Comparison of ENCODE assay signal across 17 cellular contexts in the genomic region with DNA sequence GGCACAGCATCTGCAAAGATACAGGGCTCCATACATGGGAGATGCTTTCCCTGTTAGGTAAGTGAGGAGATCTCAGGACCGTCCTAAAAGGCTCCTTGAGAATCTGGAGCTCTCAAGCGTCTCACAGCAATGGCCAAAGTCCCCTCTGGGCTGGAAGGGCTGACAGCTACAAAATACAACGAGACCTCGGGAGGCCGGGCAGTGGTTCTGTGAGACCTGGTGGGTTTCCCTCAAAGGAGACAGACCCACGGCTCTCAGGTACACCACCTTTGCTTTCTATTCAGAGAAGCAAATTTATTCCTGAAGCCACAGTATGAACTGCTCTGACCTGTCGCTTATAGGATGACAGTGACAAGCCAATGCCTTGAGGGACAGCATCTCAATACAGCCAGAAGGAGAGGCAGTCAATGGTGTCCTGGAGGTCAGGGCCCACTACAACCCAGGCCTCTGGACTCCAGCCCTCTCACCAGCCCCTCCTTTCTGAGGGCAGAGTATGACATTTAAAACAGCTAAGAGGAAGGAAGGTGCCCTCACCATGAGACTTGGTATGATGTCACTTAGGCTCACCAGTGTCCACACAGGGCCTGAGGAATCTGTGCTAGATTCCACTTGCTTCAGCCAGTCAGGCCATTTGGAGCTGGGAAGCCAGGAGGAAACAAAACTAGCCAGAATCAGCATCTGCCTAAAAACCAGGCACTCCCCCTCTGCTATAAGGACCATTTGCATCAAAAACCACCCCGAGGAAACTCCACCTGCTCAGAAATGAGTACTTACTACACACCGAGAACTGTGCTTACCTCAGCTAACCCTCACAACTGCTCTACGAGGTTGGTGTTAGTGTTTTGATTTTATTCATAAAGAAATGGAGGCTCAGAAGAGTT.
DNase-seq lines count a peak whose midpoint lies in the region; ATAC-seq lines count a peak whose summit lies in the region.
"Had no signal": no experiment of that assay in that cellular context is flagged by ENCODE, and none has a peak within 500 bp of the region (broad histone marks: within the 10 kb centered on the region; RNA-seq: fewer than 3 reads in every experiment).

No MANE protein-coding gene starts in this region.

- peaks cover 22% of the 10 kb centered on the region for H3K4me1 Mint-ChIP-seq in stimulated activated naive CD8-positive, alpha-beta T cell treated with anti-CD3 and anti-CD28 coated beads, Interleukin-15, Interleukin-2, amounts not matched to agents 100 ng/mL and 50 ng/mL, for 24 hours (ENCODE audit: low read depth)

- DNase-seq in activated naive CD4-positive, alpha-beta T cell treated with anti-CD3 and anti-CD28 coated beads, Interleukin-2, amount 50 U/mL, for 72 hours (ENCODE audit: low spot score in 2 of 2), result no peak
- no peak for DNase-seq in activated naive CD4-positive, alpha-beta T cell treated with anti-CD3 and anti-CD28 coated beads, Interleukin-2, amount 50 U/mL, for 16 hours
- DNase-seq in LoVo (ENCODE audit: low spot score), result no peak
- DNase-seq in NCI-H82 (lab: John Stamatoyannopoulos, UW), result no peak
- DNase-seq: Calu3; heart left ventricle; naive thymus-derived CD8-positive, alpha-beta T cell; NCI-H1417 treated with DMSO at 0.1 percent for 48 hours; stimulated activated CD4-positive, alpha-beta T cell treated with anti-CD3 and anti-CD28 coated beads, Interleukin-4, amount 100 ng/mL, for 1 hour; stimulated activated naive CD4-positive, alpha-beta T cell treated with Interleukin-2 at 50 U/mL for 16 hours had no signal

- no peak overlapping the region for H3K27ac Mint-ChIP-seq in activated naive CD4-positive, alpha-beta T cell treated with anti-CD3 and anti-CD28 coated beads, Interleukin-2, amount 50 U/mL, for 72 hours
- H3K27ac Mint-ChIP-seq in stimulated activated naive CD8-positive, alpha-beta T cell treated with anti-CD3 and anti-CD28 coated beads, Interleukin-15, Interleukin-2, amounts not matched to agents 100 ng/mL and 50 ng/mL, for 24 hours, result peak overlapping the region; percentile 26
- H3K27ac Mint-ChIP-seq: naive thymus-derived CD8-positive, alpha-beta T cell; T-helper 1 cell treated with Interleukin-12 subunit alpha and Interleukin-12 subunit beta and Interleukin-4 antibody, amounts not matched to agents 30 μg/mL and 1 μg/mL, for 36 hours had no signal

- H3K27me3 Mint-ChIP-seq in stimulated activated naive CD8-positive, alpha-beta T cell treated with anti-CD3 and anti-CD28 coated beads, Interleukin-15, Interleukin-2, amounts not matched to agents 100 ng/mL and 50 ng/mL, for 24 hours, result peaks cover 9% of the 10 kb centered on the region

- ATAC-seq in activated naive CD4-positive, alpha-beta T cell treated with anti-CD3 and anti-CD28 coated beads, Interleukin-2, amount 50 U/mL, for 72 hours, result peak; percentile 69 to 92
- peak; percentile 78 for ATAC-seq in GM21529 (IDR thresholded peaks at IDR 0.05; ENCODE audit: unreplicated experiment)
- ATAC-seq in HG03280 (IDR thresholded peaks at IDR 0.05; ENCODE audit: unreplicated experiment), result peak; percentile 64
- ATAC-seq in HG03565 (IDR thresholded peaks at IDR 0.05; ENCODE audit: unreplicated experiment), result no peak
- ATAC-seq: heart left ventricle; HepG2; naive thymus-derived CD8-positive, alpha-beta T cell had no signal

- H3K36me3 Mint-ChIP-seq in activated naive CD4-positive, alpha-beta T cell treated with anti-CD3 and anti-CD28 coated beads, Interleukin-2, amount 50 U/mL, for 72 hours, result no peaks in the 10 kb centered on the region
- no peaks in the 10 kb centered on the region for H3K36me3 Mint-ChIP-seq in stimulated activated naive CD8-positive, alpha-beta T cell treated with anti-CD3 and anti-CD28 coated beads, Interleukin-15, Interleukin-2, amounts not matched to agents 100 ng/mL and 50 ng/mL, for 24 hours (ENCODE audit: low read depth)
- H3K36me3 Mint-ChIP-seq: naive thymus-derived CD8-positive, alpha-beta T cell had no signal

- no peak overlapping the region for H3K4me3 Mint-ChIP-seq in stimulated activated naive CD8-positive, alpha-beta T cell treated with anti-CD3 and anti-CD28 coated beads, Interleukin-15, Interleukin-2, amounts not matched to agents 100 ng/mL and 50 ng/mL, for 24 hours
- H3K4me3 Mint-ChIP-seq: central memory CD8-positive, alpha-beta T cell; naive thymus-derived CD8-positive, alpha-beta T cell; T-helper 1 cell treated with Interleukin-12 subunit alpha and Interleukin-12 subunit beta and Interleukin-4 antibody, amounts not matched to agents 30 μg/mL and 1 μg/mL, for 36 hours had no signal

- H3K9me3 Mint-ChIP-seq in activated naive CD4-positive, alpha-beta T cell treated with anti-CD3 and anti-CD28 coated beads, Interleukin-2, amount 50 U/mL, for 72 hours, result peaks cover 0 to 5% of the 10 kb centered on the region in 2 donors
- no peaks in the 10 kb centered on the region for H3K9me3 Mint-ChIP-seq in stimulated activated naive CD8-positive, alpha-beta T cell treated with anti-CD3 and anti-CD28 coated beads, Interleukin-15, Interleukin-2, amounts not matched to agents 100 ng/mL and 50 ng/mL, for 24 hours
- H3K9me3 Mint-ChIP-seq: central memory CD8-positive, alpha-beta T cell; T-helper 1 cell treated with Interleukin-12 subunit alpha and Interleukin-12 subunit beta and Interleukin-4 antibody, amounts not matched to agents 30 μg/mL and 1 μg/mL, for 36 hours had no signal
